1 cellular context compared by ENCODE assay signal in genomic region chr6:160667854-160668481, GRCh38.
TF ChIP-seq lines count a peak whose summit lies in the region.

No MANE protein-coding gene starts in this region.

TF ChIP-seq in HEK293, 187 proteins besides CTCF, POLR2A, EP300 and RAD21 (continued from another document):
- TF ChIP-seq ZNF148 (tag by site-specific recombination; IDR thresholded peaks at IDR 0.05; ENCODE audit: borderline replicate concordance) (no peak), ZNF311 (tag by site-specific recombination; IDR thresholded peaks at IDR 0.05; ENCODE audit: borderline replicate concordance) (no peak), ZNF692 (tag by site-specific recombination; IDR thresholded peaks at IDR 0.05) (no peak), SCRT2 (tag by site-specific recombination; IDR thresholded peaks at IDR 0.05) (peak; percentile 81), ZNF549 (tag by site-specific recombination; IDR thresholded peaks at IDR 0.05) (no peak), ZNF768 (tag by site-specific recombination; IDR thresholded peaks at IDR 0.05) (no peak), ZNF830 (tag by site-specific recombination; IDR thresholded peaks at IDR 0.05; ENCODE audit: low read depth) (no peak), ZNF529 (tag by site-specific recombination; IDR thresholded peaks at IDR 0.05; ENCODE audit: insufficient replicate concordance) (no peak), ZNF629 (tag by site-specific recombination; IDR thresholded peaks at IDR 0.05) (no peak), ZBTB48 (tag by site-specific recombination; IDR thresholded peaks at IDR 0.05) (no peak), TRIM28 (IDR thresholded peaks at IDR 0.05; ENCODE audit: borderline replicate concordance, low read length) (peak; percentile 47; the same call in 1 of the 2 replicates), ZNF654 (tag by site-specific recombination; IDR thresholded peaks at IDR 0.05; ENCODE audit: low read depth) (peak; percentile 55), KLF1 (tag by site-specific recombination; IDR thresholded peaks at IDR 0.05) (no peak), ZNF23 (tag by site-specific recombination; IDR thresholded peaks at IDR 0.05; ENCODE audit: borderline replicate concordance) (no peak), ZNF394 (tag by site-specific recombination; IDR thresholded peaks at IDR 0.05; ENCODE audit: borderline replicate concordance) (no peak), ZNF544 (tag by site-specific recombination; IDR thresholded peaks at IDR 0.05) (no peak), ZNF558 (tag by site-specific recombination; IDR thresholded peaks at IDR 0.05) (no peak), SCRT1 (tag by site-specific recombination; IDR thresholded peaks at IDR 0.05; ENCODE audit: borderline replicate concordance) (0 out of 2 replicates have a peak, but pooled peaks have one; percentile 52), ZNF354C (tag by site-specific recombination; IDR thresholded peaks at IDR 0.05; ENCODE audit: borderline replicate concordance, low read depth) (no peak), ZNF518A (tag by site-specific recombination; conservative IDR thresholded peaks at IDR 0.05; ENCODE audit: low read depth) (no peak), ZNF785 (tag by site-specific recombination; IDR thresholded peaks at IDR 0.05) (no peak)
- TF ChIP-seq, protein P1, sequence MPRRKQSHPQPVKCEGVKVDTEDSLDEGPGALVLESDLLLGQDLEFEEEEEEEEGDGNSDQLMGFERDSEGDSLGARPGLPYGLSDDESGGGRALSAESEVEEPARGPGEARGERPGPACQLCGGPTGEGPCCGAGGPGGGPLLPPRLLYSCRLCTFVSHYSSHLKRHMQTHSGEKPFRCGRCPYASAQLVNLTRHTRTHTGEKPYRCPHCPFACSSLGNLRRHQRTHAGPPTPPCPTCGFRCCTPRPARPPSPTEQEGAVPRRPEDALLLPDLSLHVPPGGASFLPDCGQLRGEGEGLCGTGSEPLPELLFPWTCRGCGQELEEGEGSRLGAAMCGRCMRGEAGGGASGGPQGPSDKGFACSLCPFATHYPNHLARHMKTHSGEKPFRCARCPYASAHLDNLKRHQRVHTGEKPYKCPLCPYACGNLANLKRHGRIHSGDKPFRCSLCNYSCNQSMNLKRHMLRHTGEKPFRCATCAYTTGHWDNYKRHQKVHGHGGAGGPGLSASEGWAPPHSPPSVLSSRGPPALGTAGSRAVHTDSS (tag by site-specific recombination; IDR thresholded peaks at IDR 0.05) = no peak
- TF ChIP-seq, protein P2, sequence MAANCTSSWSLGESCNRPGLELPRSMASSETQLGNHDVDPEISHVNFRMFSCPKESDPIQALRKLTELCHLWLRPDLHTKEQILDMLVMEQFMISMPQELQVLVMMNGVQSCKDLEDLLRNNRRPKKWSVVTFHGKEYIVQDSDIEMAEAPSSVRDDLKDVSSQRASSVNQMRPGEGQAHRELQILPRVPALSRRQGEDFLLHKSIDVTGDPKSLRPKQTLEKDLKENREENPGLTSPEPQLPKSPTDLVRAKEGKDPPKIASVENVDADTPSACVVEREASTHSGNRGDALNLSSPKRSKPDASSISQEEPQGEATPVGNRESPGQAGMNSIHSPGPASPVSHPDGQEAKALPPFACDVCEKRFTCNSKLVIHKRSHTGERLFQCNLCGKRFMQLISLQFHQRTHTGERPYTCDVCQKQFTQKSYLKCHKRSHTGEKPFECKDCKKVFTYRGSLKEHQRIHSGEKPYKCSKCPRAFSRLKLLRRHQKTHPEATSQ (tag by site-specific recombination; IDR thresholded peaks at IDR 0.05) = no peak
